Comparison of ENCODE assay signal across 24 cellular contexts in the genomic region with DNA sequence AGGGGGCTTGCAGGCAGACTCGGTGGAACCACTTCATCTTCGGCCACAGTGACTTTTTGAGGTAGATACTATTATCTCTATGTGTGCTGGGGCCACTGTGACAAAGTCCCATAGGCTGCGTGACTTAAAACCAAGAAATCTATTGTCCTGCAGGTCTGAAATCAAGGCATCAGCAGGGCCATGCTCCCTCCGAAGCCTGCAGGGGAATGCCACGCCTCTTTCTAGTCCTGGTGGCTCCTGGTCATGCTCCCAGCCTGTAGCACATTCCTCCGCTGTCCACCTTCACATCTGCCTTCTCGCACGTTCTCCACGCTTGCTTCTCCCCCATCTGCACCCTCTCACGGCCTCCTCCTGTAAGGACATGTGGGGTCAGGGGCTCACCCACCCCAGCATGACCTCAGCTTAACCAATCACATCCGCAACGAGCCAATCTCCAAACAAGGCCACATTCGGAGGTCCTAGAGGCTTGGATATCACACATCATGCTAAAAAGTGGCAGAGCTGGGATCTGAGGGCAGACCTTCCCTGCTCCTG.
"Had no signal": no experiment of that assay in that cellular context is flagged by ENCODE, and none has a peak within 500 bp of the region (broad histone marks: within the 10 kb centered on the region; RNA-seq: fewer than 3 reads in every experiment).

No MANE protein-coding gene starts in this region.

- FAIRE-seq: endothelial cell of umbilical vein, kidney, urothelium cell line had no signal

- H3K36me3 ChIP-seq: colonic mucosa, neutrophil, tibial nerve had no signal

- H3K79me2 ChIP-seq: hepatocyte had no signal

- DNase-seq: colonic mucosa; dermis blood vessel endothelial cell; erythroblast; foreskin keratinocyte; head of caudate nucleus; kidney; left cardiac atrium; left ventricle myocardium superior; mesendoderm; naive thymus-derived CD4-positive, alpha-beta T cell; nephron progenitor cell; right cardiac atrium; stimulated activated CD4-positive, alpha-beta T cell treated with anti-CD3 and anti-CD28 coated beads, Interleukin-15, amount 100 ng/mL, for 24 hours; stimulated activated CD4-positive, alpha-beta T cell treated with anti-CD3 and anti-CD28 coated beads, Interleukin-1b, Interleukin-23, amount 100 ng/mL, for 48 hours; stimulated activated CD4-positive, alpha-beta T cell treated with anti-CD3 and anti-CD28 coated beads, Interleukin-4, amount 100 ng/mL, for 24 hours; stimulated activated naive B cell treated with anti-CD40 and anti-IgM and Interleukin-4, amounts not matched to agents 10 μg/mL and 1 μg/mL and 100 μg/mL, for 72 hours; stimulated activated naive CD8-positive, alpha-beta T cell treated with anti-CD3 and anti-CD28 coated beads, Interleukin-15, amount 100 ng/mL, for 72 hours; testis had no signal

- H3K36me3 Mint-ChIP-seq: naive thymus-derived CD4-positive, alpha-beta T cell; stimulated activated naive B cell treated with anti-CD40 and anti-IgM and Interleukin-4, amounts not matched to agents 10 μg/mL and 1 μg/mL and 100 μg/mL, for 72 hours had no signal

- H3K4me2 ChIP-seq: hepatocyte had no signal

- H3K4me3 ChIP-seq: colonic mucosa, hepatocyte, lung, testis, tibial nerve had no signal

- H3K27ac ChIP-seq: colonic mucosa, foreskin keratinocyte, hepatocyte, neutrophil, testis, tibial nerve had no signal

- H3K27me3 ChIP-seq: colonic mucosa, foreskin keratinocyte, hepatocyte, neutrophil, testis, tibial nerve had no signal

- H3K27ac Mint-ChIP-seq: naive thymus-derived CD4-positive, alpha-beta T cell; nephron progenitor cell; stimulated activated naive B cell treated with anti-CD40 and anti-IgM and Interleukin-4, amounts not matched to agents 10 μg/mL and 1 μg/mL and 100 μg/mL, for 72 hours; stimulated activated naive CD8-positive, alpha-beta T cell treated with anti-CD3 and anti-CD28 coated beads, Interleukin-15, amount 100 ng/mL, for 72 hours had no signal

- H2AFZ ChIP-seq: hepatocyte had no signal

- H3K9me3 Mint-ChIP-seq: stimulated activated naive B cell treated with anti-CD40 and anti-IgM and Interleukin-4, amounts not matched to agents 10 μg/mL and 1 μg/mL and 100 μg/mL, for 72 hours; stimulated activated naive CD8-positive, alpha-beta T cell treated with anti-CD3 and anti-CD28 coated beads, Interleukin-15, amount 100 ng/mL, for 72 hours had no signal

- ATAC-seq: foreskin keratinocyte; left cardiac atrium; left ventricle myocardium superior; naive thymus-derived CD4-positive, alpha-beta T cell; right cardiac atrium; stimulated activated naive B cell treated with anti-CD40 and anti-IgM and Interleukin-4, amounts not matched to agents 10 μg/mL and 1 μg/mL and 100 μg/mL, for 72 hours; stimulated activated naive CD8-positive, alpha-beta T cell treated with anti-CD3 and anti-CD28 coated beads, Interleukin-15, amount 100 ng/mL, for 72 hours had no signal

- H3K9me3 ChIP-seq: colonic mucosa, neutrophil, testis, tibial nerve had no signal

- H3K4me3 Mint-ChIP-seq: naive thymus-derived CD4-positive, alpha-beta T cell; nephron progenitor cell; stimulated activated naive B cell treated with anti-CD40 and anti-IgM and Interleukin-4, amounts not matched to agents 10 μg/mL and 1 μg/mL and 100 μg/mL, for 72 hours; stimulated activated naive CD8-positive, alpha-beta T cell treated with anti-CD3 and anti-CD28 coated beads, Interleukin-15, amount 100 ng/mL, for 72 hours had no signal

- H3K4me1 ChIP-seq: colonic mucosa, foreskin keratinocyte, testis had no signal
